ENCODE assay signal across 23 cellular contexts in the genomic region with DNA sequence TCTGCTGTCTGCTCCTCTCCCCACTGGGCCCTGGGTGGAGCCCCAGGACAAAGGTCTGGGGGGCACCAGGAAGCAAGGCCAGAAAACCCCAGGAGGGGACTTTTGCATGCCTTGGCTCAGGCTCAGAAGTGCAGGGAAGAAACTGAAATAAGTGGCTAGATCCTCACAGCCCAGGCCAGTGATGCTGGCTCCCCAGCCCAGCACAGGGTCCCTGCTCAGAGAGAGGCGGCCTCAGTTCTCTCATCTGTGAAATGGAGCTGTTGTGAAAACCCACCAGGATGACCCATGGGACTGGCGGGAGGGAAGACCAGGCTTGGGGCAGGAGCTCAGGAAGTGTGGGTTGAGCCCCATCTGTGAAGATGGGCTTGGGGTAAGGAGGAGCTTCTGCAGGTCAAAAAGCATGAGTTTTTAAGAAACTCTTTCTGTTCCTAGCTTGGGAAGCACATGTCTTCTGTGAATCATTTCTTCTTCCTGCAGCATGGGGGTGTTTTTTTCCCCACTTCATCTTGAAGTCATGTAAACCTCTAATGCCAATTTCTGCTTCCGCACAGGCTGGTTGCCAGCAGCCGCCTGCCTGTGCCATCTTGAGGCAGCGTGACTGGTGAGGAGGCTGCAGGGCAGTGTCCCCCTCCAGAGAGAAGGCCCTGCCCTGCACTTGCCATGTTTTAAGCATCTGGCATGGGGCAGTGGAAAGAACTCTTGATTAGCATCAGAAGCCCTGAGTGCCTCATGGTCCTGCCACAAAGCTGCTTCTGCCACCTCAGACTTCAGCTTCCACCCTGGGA.
DNase-seq lines count a peak whose midpoint lies in the region; ATAC-seq and TF ChIP-seq lines count a peak whose summit lies in the region.
"Had no signal": no experiment of that assay in that cellular context is flagged by ENCODE, and none has a peak within 500 bp of the region (broad histone marks: within the 10 kb centered on the region; RNA-seq: fewer than 3 reads in every experiment).

No MANE protein-coding gene starts in this region.

- no peak overlapping the region for H2BK20ac ChIP-seq in H9 (ENCODE audit: low read depth, low read length, poor library complexity, severe bottlenecking)

- no peak overlapping the region for H3K4me3 Mint-ChIP-seq in activated T-cell treated with anti-CD3 and anti-CD28 coated beads, Interleukin-2, amount 50 U/mL, for 72 hours
- H3K4me3 Mint-ChIP-seq in H9, result no peak overlapping the region
- H3K4me3 Mint-ChIP-seq: activated CD4-positive, alpha-beta T cell treated with anti-CD3 and anti-CD28 coated beads for 36 hours; activated CD8-positive, alpha-beta T cell treated with anti-CD3 and anti-CD28 coated beads, Interleukin-2, amount 10 ng/mL, durations not matched to agents 7 days and 5 days; B cell; T-helper 2 cell treated with Interferon-gamma antibody and Interleukin-4, amounts not matched to agents 5 μg/mL and 100 μg/mL, for 36 hours had no signal

- no peaks in the 10 kb centered on the region for H3K79me1 ChIP-seq in mesenchymal stem cell (replicated peaks; ENCODE audit: low read length, poor library complexity, severe bottlenecking)
- no peaks in the 10 kb centered on the region for H3K79me1 ChIP-seq in H9 (ENCODE audit: insufficient read depth, low read depth, low read length, poor library complexity, severe bottlenecking)

- H3K14ac ChIP-seq in mesenchymal stem cell (ENCODE audit: low read length in 2 of 2), result peak overlapping the region in 1 of 2 experiments; percentile 42
- no peak overlapping the region; the same call in 1 of the 2 replicates for H3K14ac ChIP-seq in H9 (ENCODE audit: insufficient read depth, low read length)

- intact Hi-C loops in testis (cut with DNase I; ENCODE audit: low total_unique reads), result no loop called here

- peaks cover 43% of the 10 kb centered on the region for H3K4me1 ChIP-seq in adipocyte (ENCODE audit: control insufficient read depth, insufficient read depth, low read length)
- peaks cover 9% of the 10 kb centered on the region for H3K4me1 ChIP-seq in mesenchymal stem cell (ENCODE audit: control insufficient read depth, insufficient read depth, low read depth, low read length)
- H3K4me1 ChIP-seq in testis, result peaks cover 3% of the 10 kb centered on the region
- H3K4me1 ChIP-seq in H9 (ENCODE audit: insufficient read depth, low read length), result no peaks in the 10 kb centered on the region
- H3K4me1 ChIP-seq: prostate gland, uterus had no signal

- H3K27ac ChIP-seq in mesenchymal stem cell (ENCODE audit: low read length, poor library complexity, severe bottlenecking), result no peak overlapping the region
- H3K27ac ChIP-seq in testis, result peak overlapping the region in 1 of 2 donors; percentile 14
- no peak overlapping the region for H3K27ac ChIP-seq in H9 (ENCODE audit: insufficient read length, low read depth, low read length)
- H3K27ac ChIP-seq: dorsolateral prefrontal cortex, lower lobe of right lung, prostate gland, uterus had no signal

- no peak for TF ChIP-seq POLR2A in testis (IDR thresholded peaks at IDR 0.05)

- H3K4ac ChIP-seq in mesenchymal stem cell (ENCODE audit: low read depth in 1 of 2, low read length in 2 of 2) (peak overlapping the region; percentile 9 to 64), H9 (ENCODE audit: low read depth, low read length) (no peak overlapping the region)

- H4K8ac ChIP-seq in mesenchymal stem cell (ENCODE audit: low read length) (peak overlapping the region; percentile 74), H9 (replicated peaks; ENCODE audit: insufficient read length, low read depth, low read length) (no peak overlapping the region)

- H2AFZ ChIP-seq in mesenchymal stem cell (ENCODE audit: low read depth, low read length) (no peak overlapping the region), H9 (ENCODE audit: low read length) (no peak overlapping the region)

- peak overlapping the region; percentile 68 for H3K9ac ChIP-seq in adipocyte (ENCODE audit: low read length)
- H3K9ac ChIP-seq in mesenchymal stem cell (ENCODE audit: low read length), result peak overlapping the region; percentile 59
- H3K9ac ChIP-seq in H9 (ENCODE audit: extremely low read depth, insufficient read length, low read length), result no peak overlapping the region

- H4K20me1 ChIP-seq in H9 (ENCODE audit: control insufficient read depth, insufficient read depth, insufficient read length), result no peaks in the 10 kb centered on the region

- H3K36me3 Mint-ChIP-seq in activated T-cell treated with anti-CD3 and anti-CD28 coated beads, Interleukin-2, amount 50 U/mL, for 72 hours (ENCODE audit: insufficient read depth in 2 of 2), result no peaks in the 10 kb centered on the region
- H3K36me3 Mint-ChIP-seq in H9 (ENCODE audit: insufficient read depth in 1 of 3, low read depth in 3 of 3), result no peaks in the 10 kb centered on the region

- H2BK120ac ChIP-seq in mesenchymal stem cell (ENCODE audit: low read depth, low read length), result peak overlapping the region; percentile 43
- H2BK120ac ChIP-seq in H9 (ENCODE audit: low read depth, low read length, poor library complexity, severe bottlenecking), result no peak overlapping the region

- no peak overlapping the region for H3T11ph ChIP-seq in H9 (ENCODE audit: low read length)

- H2BK12ac ChIP-seq in mesenchymal stem cell (ENCODE audit: low read length in 2 of 2) (peak overlapping the region in 1 of 2 experiments; percentile 14), H9 (ENCODE audit: insufficient read length, low read depth, low read length) (no peak overlapping the region)

- no peaks in the 10 kb centered on the region for H3K9me3 ChIP-seq in adipocyte (ENCODE audit: control insufficient read depth, low read length)
- H3K9me3 ChIP-seq in mesenchymal stem cell (ENCODE audit: control insufficient read depth, low read length), result no peaks in the 10 kb centered on the region
- no peaks in the 10 kb centered on the region for H3K9me3 ChIP-seq in testis
- no peaks in the 10 kb centered on the region for H3K9me3 ChIP-seq in H9 (ENCODE audit: control insufficient read depth, low read depth, low read length)
- H3K9me3 ChIP-seq: lower lobe of right lung, prostate gland, uterus had no signal

- H2BK15ac ChIP-seq in mesenchymal stem cell (ENCODE audit: low read depth, poor library complexity, severe bottlenecking) (peak overlapping the region; percentile 56), H9 (ENCODE audit: low read depth, low read length) (no peak overlapping the region)

- no peaks in the 10 kb centered on the region for H3K27me3 Mint-ChIP-seq in activated T-cell treated with anti-CD3 and anti-CD28 coated beads, Interleukin-2, amount 50 U/mL, for 72 hours (ENCODE audit: low read depth)
- H3K27me3 Mint-ChIP-seq in H9 (ENCODE audit: low read depth), result peaks cover 6% of the 10 kb centered on the region
- H3K27me3 Mint-ChIP-seq: activated CD4-positive, alpha-beta T cell treated with anti-CD3 and anti-CD28 coated beads for 36 hours had no signal

- peak overlapping the region; percentile 17 for H3K27ac Mint-ChIP-seq in activated T-cell treated with anti-CD3 and anti-CD28 coated beads, Interleukin-2, amount 50 U/mL, for 72 hours
- H3K27ac Mint-ChIP-seq in H9, result no peak overlapping the region
- H3K27ac Mint-ChIP-seq: activated CD4-positive, alpha-beta T cell treated with anti-CD3 and anti-CD28 coated beads for 36 hours; activated CD8-positive, alpha-beta T cell treated with anti-CD3 and anti-CD28 coated beads, Interleukin-2, amount 10 ng/mL, durations not matched to agents 7 days and 5 days; B cell; T-helper 2 cell treated with Interferon-gamma antibody and Interleukin-4, amounts not matched to agents 5 μg/mL and 100 μg/mL, for 36 hours had no signal

- no peaks in the 10 kb centered on the region for H3K23me2 ChIP-seq in H9 (ENCODE audit: insufficient read length, low read depth, low read length, poor library complexity, severe bottlenecking)

- H4K5ac ChIP-seq in H9 (ENCODE audit: insufficient read length, low read depth, low read length), result no peak overlapping the region

- H2AK5ac ChIP-seq in mesenchymal stem cell (ENCODE audit: low read length, severe bottlenecking), result peak overlapping the region; percentile 30
- no peak overlapping the region for H2AK5ac ChIP-seq in H9 (ENCODE audit: insufficient read length, low read length)

- H3K23ac ChIP-seq in mesenchymal stem cell (ENCODE audit: low read length in 2 of 2), result no peak overlapping the region
- no peak overlapping the region for H3K23ac ChIP-seq in H9 (ENCODE audit: insufficient read length, low read depth, low read length)

- no peaks in the 10 kb centered on the region for H3K36me3 ChIP-seq in adipocyte (ENCODE audit: control insufficient read depth, insufficient read depth, low read length, severe bottlenecking)
- H3K36me3 ChIP-seq in mesenchymal stem cell (ENCODE audit: control insufficient read depth in 1 of 2, insufficient read depth in 2 of 2, low read depth in 1 of 2, low read length in 2 of 2), result no peaks in the 10 kb centered on the region
- H3K36me3 ChIP-seq in testis (ENCODE audit: low read depth, missing control alignments), result no peaks in the 10 kb centered on the region
- H3K36me3 ChIP-seq: lower lobe of right lung, prostate gland, uterus had no signal

- no peak for DNase-seq in activated T-cell treated with anti-CD3 and anti-CD28 coated beads, Interleukin-2, amount 50 U/mL, for 72 hours
- DNase-seq in activated T-cell treated with anti-CD3 and anti-CD28 coated beads for 4 hours, result no peak
- DNase-seq in adipocyte (ENCODE audit: low read depth), result no peak
- DNase-seq in mesenchymal stem cell, result no peak
- DNase-seq in testis, result peak; percentile 25
- no peak for DNase-seq in germinal center (ENCODE audit: low spot score)
- no peak for DNase-seq in NAMALWA (ENCODE audit: low spot score)
- no peak for DNase-seq in H9
- DNase-seq: 8988T; activated CD4-positive, alpha-beta T cell treated with anti-CD3 and anti-CD28 coated beads for 36 hours; activated CD8-positive, alpha-beta T cell treated with anti-CD3 and anti-CD28 coated beads, Interleukin-2, amount 10 ng/mL, durations not matched to agents 7 days and 5 days; activated T-cell treated with anti-CD3 and anti-CD28 coated beads, Interleukin-2, amount 50 U/mL, for 1 hour; cerebellar nuclear complex; dorsolateral prefrontal cortex; lower lobe of right lung; NCI-H146; NCI-H446 treated with DMSO at 0.1 percent for 48 hours; stimulated activated CD4-positive, alpha-beta T cell treated with anti-CD3 and anti-CD28 coated beads, Interleukin-15, amount 100 ng/mL, for 24 hours; stimulated activated naive CD4-positive, alpha-beta T cell; uterus had no signal

- 96% methylated on average over 5 of the region's 5 CpGs for WGBS in mesenchymal stem cell
- WGBS in testis, 2 donors, result 90 to 94% methylated on average over 5 of the region's 5 CpGs
- WGBS in H9 (ENCODE audit: extremely low coverage, insufficient read length, low lambda C conversion rate), result no CpG with 5 or more reads among the region's 5 CpGs

- no peak for TF ChIP-seq CTCF in testis (IDR thresholded peaks at IDR 0.05)
- TF ChIP-seq CTCF in H9 (conservative IDR thresholded peaks at IDR 0.05), result no peak

- H3K4me1 Mint-ChIP-seq in activated T-cell treated with anti-CD3 and anti-CD28 coated beads, Interleukin-2, amount 50 U/mL, for 72 hours (ENCODE audit: low read depth), result no peaks in the 10 kb centered on the region
- H3K4me1 Mint-ChIP-seq in H9, result peaks cover 8 to 10% of the 10 kb centered on the region in 2 experiments
- H3K4me1 Mint-ChIP-seq: activated CD4-positive, alpha-beta T cell treated with anti-CD3 and anti-CD28 coated beads for 36 hours; B cell had no signal

- H3K27me3 ChIP-seq in adipocyte (replicated peaks; ENCODE audit: control insufficient read depth, insufficient read depth, low read length) (no peaks in the 10 kb centered on the region), mesenchymal stem cell (ENCODE audit: control insufficient read depth in 1 of 2, insufficient read depth in 1 of 2, low read length in 2 of 2) (no peaks in the 10 kb centered on the region), testis (no peaks in the 10 kb centered on the region), H9 (ENCODE audit: insufficient read depth, low read length) (no peaks in the 10 kb centered on the region)
- H3K27me3 ChIP-seq: dorsolateral prefrontal cortex, uterus had no signal

- no peaks in the 10 kb centered on the region for H3K9me3 Mint-ChIP-seq in activated T-cell treated with anti-CD3 and anti-CD28 coated beads, Interleukin-2, amount 50 U/mL, for 72 hours
- H3K9me3 Mint-ChIP-seq in H9, result no peaks in the 10 kb centered on the region
- H3K9me3 Mint-ChIP-seq: T-helper 2 cell treated with Interferon-gamma antibody and Interleukin-4, amounts not matched to agents 5 μg/mL and 100 μg/mL, for 36 hours had no signal

- H2BK5ac ChIP-seq in mesenchymal stem cell (ENCODE audit: low read depth, low read length, poor library complexity, severe bottlenecking), result no peak overlapping the region
- H2BK5ac ChIP-seq in H9 (ENCODE audit: insufficient read length, low read length), result no peak overlapping the region

- H3K18ac ChIP-seq in mesenchymal stem cell (ENCODE audit: low read depth in 1 of 2, low read length in 2 of 2) (peak overlapping the region; percentile 37 to 61), H9 (ENCODE audit: insufficient read length, low read depth, low read length) (no peak overlapping the region)

- no peaks in the 10 kb centered on the region for H3K79me2 ChIP-seq in H9 (ENCODE audit: insufficient read depth, low read length)

- H3K4me3 ChIP-seq in adipocyte (ENCODE audit: low read length), result no peak overlapping the region
- H3K4me3 ChIP-seq in mesenchymal stem cell (ENCODE audit: insufficient read depth in 1 of 2, low read depth in 1 of 2, low read length in 2 of 2), result no peak overlapping the region
- H3K4me3 ChIP-seq in testis, result no peak overlapping the region
- H3K4me3 ChIP-seq: dorsolateral prefrontal cortex, lower lobe of right lung, prostate gland, uterus had no signal

- ATAC-seq in activated T-cell treated with anti-CD3 and anti-CD28 coated beads, Interleukin-2, amount 50 U/mL, for 72 hours (replicated peaks in 1 of 2), result no peak
- ATAC-seq: activated CD4-positive, alpha-beta T cell treated with anti-CD3 and anti-CD28 coated beads for 36 hours; activated CD8-positive, alpha-beta T cell treated with anti-CD3 and anti-CD28 coated beads, Interleukin-2, amount 10 ng/mL, durations not matched to agents 7 days and 5 days; lower lobe of right lung had no signal

- no peak overlapping the region for H4K91ac ChIP-seq in mesenchymal stem cell (ENCODE audit: low read length)
- H4K91ac ChIP-seq in H9 (ENCODE audit: insufficient read length, low read depth, low read length), result no peak overlapping the region

- no peak overlapping the region for H3K56ac ChIP-seq in H9 (ENCODE audit: insufficient read length, low read depth, low read length)

- H3K4me2 ChIP-seq in mesenchymal stem cell (ENCODE audit: low read length, poor library complexity, severe bottlenecking) (no peak overlapping the region), H9 (ENCODE audit: insufficient read depth, insufficient read length, low read length) (no peak overlapping the region)
